25 cellular contexts compared by ENCODE assay signal in the genomic region with DNA sequence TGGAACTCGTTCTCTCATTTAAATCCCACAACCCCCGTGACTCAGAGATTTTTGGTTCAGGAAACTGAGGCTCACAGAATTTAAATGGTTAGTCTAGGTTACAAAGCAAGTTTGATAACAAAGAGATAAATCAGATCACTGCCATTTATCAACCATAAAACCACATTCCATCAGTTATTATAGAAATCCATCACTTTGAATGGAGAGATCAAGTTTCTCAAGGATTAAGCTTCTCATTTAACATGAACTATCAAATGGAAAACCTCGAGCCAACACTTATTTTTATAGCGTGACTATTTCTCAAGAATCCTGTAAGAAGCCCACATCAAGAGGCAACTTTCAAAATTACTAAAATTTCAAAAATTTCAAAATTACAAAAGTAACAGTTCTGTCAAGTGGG. TPM values are rescaled to one million over a fixed set of nuclear protein-coding genes. Genes with fewer than 3 reads are reported as not detected.
"Had no signal": no experiment of that assay in that cellular context is flagged by ENCODE, and none has a peak within 500 bp of the region (broad histone marks: within the 10 kb centered on the region; RNA-seq: fewer than 3 reads in every experiment).

No MANE protein-coding gene starts in this region.

- H3K27ac ChIP-seq: adrenal gland, ascending aorta, right lobe of liver, tibial nerve had no signal

- H3K4me3 Mint-ChIP-seq: activated naive CD8-positive, alpha-beta T cell; activated T-cell treated with anti-CD3 and anti-CD28 coated beads, Interleukin-2, amount 50 U/mL, for 24 hours; endodermal cell; nephron; stimulated activated memory B cell treated with anti-CD40 and anti-IgM and Interleukin-4, amounts not matched to agents 10 μg/mL and 1 μg/mL and 100 μg/mL, for 72 hours; T-helper 1 cell treated with Interleukin-12 subunit alpha and Interleukin-12 subunit beta and Interleukin-4 antibody, amounts not matched to agents 30 μg/mL and 1 μg/mL, for 36 hours; WTC11 had no signal

- ATAC-seq: right lobe of liver; stimulated activated memory B cell treated with anti-CD40 and anti-IgM and Interleukin-4, amounts not matched to agents 10 μg/mL and 1 μg/mL and 100 μg/mL, for 72 hours; WTC11 had no signal

- H3K4me3 ChIP-seq: adrenal gland, ascending aorta, left ventricle myocardium inferior, right lobe of liver, stomach, suprapubic skin, tibial nerve, uterus had no signal

- H3K36me3 ChIP-seq: adrenal gland, ascending aorta, left ventricle myocardium inferior, right lobe of liver, stomach, suprapubic skin, tibial nerve, uterus had no signal

- H3K27ac Mint-ChIP-seq: activated naive CD8-positive, alpha-beta T cell; activated T-cell treated with anti-CD3 and anti-CD28 coated beads, Interleukin-2, amount 50 U/mL, for 24 hours; activated T-helper 2 cell treated with anti-CD3 and anti-CD28 coated beads, Interferon-gamma antibody, Interleukin-2, Interleukin-4, amounts not matched to agents 10 μg/mL and 5 μg/mL and 100 μg/mL, durations not matched to agents 14 hours and 24 hours and 36 hours; endodermal cell; stimulated activated memory B cell treated with anti-CD40 and anti-IgM and Interleukin-4, amounts not matched to agents 10 μg/mL and 1 μg/mL and 100 μg/mL, for 72 hours; T-helper 1 cell treated with Interleukin-12 subunit alpha and Interleukin-12 subunit beta and Interleukin-4 antibody, amounts not matched to agents 30 μg/mL and 1 μg/mL, for 36 hours; WTC11 had no signal

- H3K36me3 Mint-ChIP-seq: activated naive CD8-positive, alpha-beta T cell; stimulated activated memory B cell treated with anti-CD40 and anti-IgM and Interleukin-4, amounts not matched to agents 10 μg/mL and 1 μg/mL and 100 μg/mL, for 72 hours; WTC11 had no signal

- H3K4me1 ChIP-seq: right lobe of liver, uterus had no signal

- H3K27me3 ChIP-seq: adrenal gland, ascending aorta, right lobe of liver, stomach, suprapubic skin, tibial nerve, uterus had no signal

- H3K4me1 Mint-ChIP-seq: stimulated activated memory B cell treated with anti-CD40 and anti-IgM and Interleukin-4, amounts not matched to agents 10 μg/mL and 1 μg/mL and 100 μg/mL, for 72 hours had no signal

- DNase-seq: activated CD8-positive, alpha-beta memory T cell treated with anti-CD3 and anti-CD28 coated beads for 24 hours; activated CD8-positive, alpha-beta memory T cell treated with anti-CD3 and anti-CD28 coated beads, Interleukin-2, amount 50 U/mL, for 4 hours; activated naive CD4-positive, alpha-beta T cell; activated T-cell treated with anti-CD3 and anti-CD28 coated beads, Interleukin-2, amount 50 U/mL, for 24 hours; adrenal gland; cerebellar nuclear complex; cortex of kidney; endodermal cell; foreskin fibroblast; left ventricle myocardium inferior; right lobe of liver; small intestine; stimulated activated CD4-positive, alpha-beta T cell treated with anti-CD3 and anti-CD28 coated beads, Interleukin-15, amount 100 ng/mL, for 24 hours; stomach; T1000; uterus had no signal

- H3K9me3 ChIP-seq: adrenal gland, ascending aorta, left ventricle myocardium inferior, right lobe of liver, stomach, suprapubic skin, tibial nerve, uterus had no signal

- H3K9me3 Mint-ChIP-seq: activated T-cell treated with anti-CD3 and anti-CD28 coated beads, Interleukin-2, amount 50 U/mL, for 24 hours; activated T-helper 2 cell treated with anti-CD3 and anti-CD28 coated beads, Interferon-gamma antibody, Interleukin-2, Interleukin-4, amounts not matched to agents 10 μg/mL and 5 μg/mL and 100 μg/mL, durations not matched to agents 14 hours and 24 hours and 36 hours; endodermal cell; nephron; stimulated activated memory B cell treated with anti-CD40 and anti-IgM and Interleukin-4, amounts not matched to agents 10 μg/mL and 1 μg/mL and 100 μg/mL, for 72 hours; T-helper 1 cell treated with Interleukin-12 subunit alpha and Interleukin-12 subunit beta and Interleukin-4 antibody, amounts not matched to agents 30 μg/mL and 1 μg/mL, for 36 hours; WTC11 had no signal

RNA-seq across cellular contexts. Expression of a gene that starts 11.9 kb away (rescaled TPM):
- total RNA-seq: activated T-helper 2 cell treated with anti-CD3 and anti-CD28 coated beads, Interferon-gamma antibody, Interleukin-2, Interleukin-4, amounts not matched to agents 10 μg/mL and 5 μg/mL and 100 μg/mL, durations not matched to agents 14 hours and 24 hours and 36 hours had no signal
